Comparison of ENCODE assay signal across 9 cellular contexts in the genomic region with DNA sequence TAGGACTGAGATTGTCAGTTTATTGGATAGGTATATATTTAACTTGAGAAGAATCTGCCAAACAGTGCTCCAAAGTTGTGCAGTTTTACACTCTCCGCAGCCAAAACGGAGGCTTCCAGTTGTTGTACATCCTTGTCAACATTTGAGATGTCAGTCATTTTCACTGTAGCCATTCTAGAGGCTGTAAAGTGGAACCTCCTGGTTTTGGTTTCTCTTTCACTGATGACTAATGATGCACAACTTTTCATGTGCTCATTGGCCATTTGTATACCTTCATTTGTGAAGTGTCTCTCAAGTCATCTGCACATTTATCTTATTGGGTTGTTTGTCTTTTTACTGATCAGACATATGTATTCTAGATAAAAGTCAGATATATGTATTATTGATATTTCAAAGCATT. TPM values are rescaled to one million over a fixed set of nuclear protein-coding genes. Genes with fewer than 3 reads are reported as not detected.
DNase-seq lines count a peak whose midpoint lies in the region; ATAC-seq lines count a peak whose summit lies in the region.
"Not testable (repeated sequence)": the region's sequence is repeated elsewhere in the genome, so short reads cannot be mapped to it uniquely, and the experiment has no call there.
"Had no signal": no experiment of that assay in that cellular context is flagged by ENCODE, and none has a peak within 500 bp of the region (broad histone marks: within the 10 kb centered on the region; RNA-seq: fewer than 3 reads in every experiment).

No MANE protein-coding gene starts in this region.

- not testable (repeated sequence) for DNase-seq in T-helper 17 cell; activated naive CD8-positive, alpha-beta T cell treated with anti-CD3 and anti-CD28 coated beads, Interleukin-2, amount 10 ng/mL, durations not matched to agents 7 days and 5 days; natural killer cell treated with Interleukin-12 subunit alpha and Interleukin-12 subunit beta and Interleukin-15 and Interleukin-18, amount 100 ng/mL, for 72 hours (ENCODE audit: low spot score)

- not testable (repeated sequence) for H3K27ac Mint-ChIP-seq in T-helper 17 cell; activated naive CD8-positive, alpha-beta T cell treated with anti-CD3 and anti-CD28 coated beads, Interleukin-2, amount 10 ng/mL, durations not matched to agents 7 days and 5 days; natural killer cell treated with Interleukin-12 subunit alpha and Interleukin-12 subunit beta and Interleukin-15 and Interleukin-18, amount 100 ng/mL, for 72 hours

- H3K27me3 Mint-ChIP-seq in T-helper 17 cell; activated naive CD8-positive, alpha-beta T cell treated with anti-CD3 and anti-CD28 coated beads, Interleukin-2, amount 10 ng/mL, durations not matched to agents 7 days and 5 days; natural killer cell treated with Interleukin-12 subunit alpha and Interleukin-12 subunit beta and Interleukin-15 and Interleukin-18, amount 100 ng/mL, for 72 hours: not testable (repeated sequence)

- not testable (repeated sequence) for H3K36me3 Mint-ChIP-seq in T-helper 17 cell (ENCODE audit: low read depth); activated naive CD8-positive, alpha-beta T cell treated with anti-CD3 and anti-CD28 coated beads, Interleukin-2, amount 10 ng/mL, durations not matched to agents 7 days and 5 days; natural killer cell treated with Interleukin-12 subunit alpha and Interleukin-12 subunit beta and Interleukin-15 and Interleukin-18, amount 100 ng/mL, for 72 hours

- not testable (repeated sequence) for H3K4me3 Mint-ChIP-seq in T-helper 17 cell; activated naive CD8-positive, alpha-beta T cell treated with anti-CD3 and anti-CD28 coated beads, Interleukin-2, amount 10 ng/mL, durations not matched to agents 7 days and 5 days; natural killer cell treated with Interleukin-12 subunit alpha and Interleukin-12 subunit beta and Interleukin-15 and Interleukin-18, amount 100 ng/mL, for 72 hours

- not testable (repeated sequence) for H3K9me3 ChIP-seq in T-helper 17 cell (ENCODE audit: control insufficient read depth, low read length, poor library complexity, severe bottlenecking)

- ATAC-seq in GM18511 (IDR thresholded peaks at IDR 0.05; ENCODE audit: unreplicated experiment) (peak; percentile 74), GM19351 (IDR thresholded peaks at IDR 0.05; ENCODE audit: unreplicated experiment) (peak; percentile 63), GM21619 (IDR thresholded peaks at IDR 0.05; ENCODE audit: unreplicated experiment) (peak; percentile 72), HG02852 (IDR thresholded peaks at IDR 0.05; ENCODE audit: unreplicated experiment) (peak; percentile 81), HG03175 (IDR thresholded peaks at IDR 0.05; ENCODE audit: unreplicated experiment) (peak; percentile 61), T-helper 17 cell (peak; percentile 37)
- peak; percentile 72 for ATAC-seq in activated naive CD8-positive, alpha-beta T cell treated with anti-CD3 and anti-CD28 coated beads, Interleukin-2, amount 10 ng/mL, durations not matched to agents 7 days and 5 days (ENCODE audit: low read depth)
- peak; percentile 79 to 80 for ATAC-seq in natural killer cell treated with Interleukin-12 subunit alpha and Interleukin-12 subunit beta and Interleukin-15 and Interleukin-18, amount 100 ng/mL, for 72 hours

- not testable (repeated sequence) for H3K9me3 Mint-ChIP-seq in activated naive CD8-positive, alpha-beta T cell treated with anti-CD3 and anti-CD28 coated beads, Interleukin-2, amount 10 ng/mL, durations not matched to agents 7 days and 5 days; natural killer cell treated with Interleukin-12 subunit alpha and Interleukin-12 subunit beta and Interleukin-15 and Interleukin-18, amount 100 ng/mL, for 72 hours

- not testable (repeated sequence) for H3K4me1 Mint-ChIP-seq in T-helper 17 cell; activated naive CD8-positive, alpha-beta T cell treated with anti-CD3 and anti-CD28 coated beads, Interleukin-2, amount 10 ng/mL, durations not matched to agents 7 days and 5 days; natural killer cell treated with Interleukin-12 subunit alpha and Interleukin-12 subunit beta and Interleukin-15 and Interleukin-18, amount 100 ng/mL, for 72 hours (ENCODE audit: low read depth in 2 of 2)

- POLR2A ChIA-PET in activated naive CD8-positive, alpha-beta T cell treated with anti-CD3 and anti-CD28 coated beads, Interleukin-2, amount 10 ng/mL, durations not matched to agents 7 days and 5 days (lab: Charles Lee): not testable (repeated sequence)

RNA-seq across cellular contexts. Expression of gene SYT15B, which starts 22.5 kb away (rescaled TPM):
- total RNA-seq in T-helper 17 cell: under 1 TPM in 1 of 2 donors, not detected in 1; 0.23 TPM
- total RNA-seq in activated naive CD8-positive, alpha-beta T cell treated with anti-CD3 and anti-CD28 coated beads, Interleukin-2, amount 10 ng/mL, durations not matched to agents 7 days and 5 days: under 1 TPM in 1 of 2 experiments, not detected in 1; 0.47 TPM
- not detected for total RNA-seq in natural killer cell treated with Interleukin-12 subunit alpha and Interleukin-12 subunit beta and Interleukin-15 and Interleukin-18, amount 100 ng/mL, for 72 hours
- total RNA-seq: myocyte had no signal
